In the genomic region with DNA sequence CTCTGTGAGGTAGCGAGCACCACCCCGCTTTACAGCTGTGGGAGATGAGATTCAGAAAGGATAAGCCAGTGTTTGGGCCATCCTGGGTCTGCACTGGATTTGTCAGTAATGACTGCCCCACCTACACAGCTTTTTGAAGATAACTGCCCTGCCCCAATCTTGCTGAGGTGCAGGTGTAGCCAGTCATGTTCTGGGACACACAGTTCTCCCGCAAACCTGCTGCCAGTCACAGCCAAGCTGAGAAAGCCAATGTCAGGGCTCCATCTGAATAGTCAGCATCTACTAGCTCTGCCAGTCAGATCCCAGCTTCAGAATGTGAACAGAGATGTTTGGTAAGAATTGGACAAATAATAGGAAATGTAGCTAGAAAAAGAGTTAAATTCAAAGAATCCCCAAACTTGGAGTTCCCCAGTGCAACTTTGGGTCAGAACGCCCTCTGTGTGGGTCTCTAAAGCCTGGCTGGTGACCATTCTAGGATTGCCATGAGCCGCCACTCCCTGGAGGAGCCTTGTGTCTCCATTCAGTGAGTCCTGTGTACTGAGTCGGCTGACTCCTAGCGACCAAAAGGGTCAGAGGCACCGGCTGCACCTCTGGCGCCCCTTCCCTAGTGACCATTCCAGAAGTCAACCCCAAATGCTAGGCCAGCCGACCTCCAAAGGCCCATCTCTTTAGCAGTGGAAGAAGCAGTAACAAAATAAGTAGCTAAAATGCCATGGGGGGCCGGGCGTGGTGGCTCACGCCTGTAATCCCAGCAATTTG, we compare ENCODE assay signal across 27 cellular contexts. TPM values are rescaled to one million over a fixed set of nuclear protein-coding genes. Genes with fewer than 3 reads are reported as not detected.
"Had no signal": no experiment of that assay in that cellular context is flagged by ENCODE, and none has a peak within 500 bp of the region (broad histone marks: within the 10 kb centered on the region; RNA-seq: fewer than 3 reads in every experiment).

No MANE protein-coding gene starts in this region.

- H3K27ac Mint-ChIP-seq: activated CD4-positive, alpha-beta T cell treated with anti-CD3 and anti-CD28 coated beads, Interleukin-2, amount 10 ng/mL, durations not matched to agents 7 days and 5 days; activated CD8-positive, alpha-beta memory T cell treated with anti-CD3 and anti-CD28 coated beads, Interleukin-2, amount 10 ng/mL, durations not matched to agents 7 days and 5 days; activated CD8-positive, alpha-beta T cell treated with anti-CD3 and anti-CD28 coated beads for 36 hours; activated T-helper 1 cell treated with anti-CD3 and anti-CD28 coated beads, Interleukin-12 subunit alpha, Interleukin-12 subunit beta, Interleukin-2, Interleukin-4 antibody, amounts not matched to agents 30 ng/mL and 10 ng/mL and 1 ng/mL, durations not matched to agents 14 hours and 24 hours and 36 hours; effector memory CD8-positive, alpha-beta T cell; natural killer cell; stimulated activated naive CD8-positive, alpha-beta T cell treated with anti-CD3 and anti-CD28 coated beads, Interleukin-15, Interleukin-2, amounts not matched to agents 100 ng/mL and 50 ng/mL, for 24 hours had no signal

- H3K9ac ChIP-seq: parathyroid adenoma had no signal

- H3K79me2 ChIP-seq: parathyroid adenoma had no signal

- H3K36me3 ChIP-seq: brain microvascular endothelial cell, colonic mucosa, esophagus squamous epithelium, gastroesophageal sphincter, neutrophil, thyroid gland, WERI-Rb-1 had no signal

- DNase-seq: activated CD4-positive, alpha-beta T cell treated with anti-CD3 and anti-CD28 coated beads, Interleukin-2, amount 10 ng/mL, durations not matched to agents 7 days and 5 days; activated CD4-positive, CD25-positive, alpha-beta regulatory T cell treated with anti-CD3 and anti-CD28 coated beads, Interleukin-2, amount 50 U/mL, for 72 hours; activated CD8-positive, alpha-beta memory T cell treated with anti-CD3 and anti-CD28 coated beads, Interleukin-2, amount 10 ng/mL, durations not matched to agents 7 days and 5 days; activated CD8-positive, alpha-beta T cell treated with anti-CD3 and anti-CD28 coated beads for 36 hours; activated T-cell treated with anti-CD3 and anti-CD28 coated beads for 4 hours; brain microvascular endothelial cell; colonic mucosa; dorsolateral prefrontal cortex; effector memory CD8-positive, alpha-beta T cell; esophagus squamous epithelium; head of caudate nucleus; islet precursor cell; natural killer cell; stimulated activated CD4-positive, alpha-beta T cell treated with anti-CD3 and anti-CD28 coated beads, Interleukin-12 subunit alpha, Interleukin-12 subunit beta, amount 100 ng/mL, for 4 hours; substantia nigra; thyroid gland; WERI-Rb-1 had no signal

- H3K4me1 ChIP-seq: colonic mucosa had no signal

- H3K4me3 Mint-ChIP-seq: activated CD4-positive, alpha-beta T cell treated with anti-CD3 and anti-CD28 coated beads, Interleukin-2, amount 10 ng/mL, durations not matched to agents 7 days and 5 days; activated CD8-positive, alpha-beta memory T cell treated with anti-CD3 and anti-CD28 coated beads, Interleukin-2, amount 10 ng/mL, durations not matched to agents 7 days and 5 days; activated CD8-positive, alpha-beta T cell treated with anti-CD3 and anti-CD28 coated beads for 36 hours; activated T-helper 1 cell treated with anti-CD3 and anti-CD28 coated beads, Interleukin-12 subunit alpha, Interleukin-12 subunit beta, Interleukin-2, Interleukin-4 antibody, amounts not matched to agents 30 ng/mL and 10 ng/mL and 1 ng/mL, durations not matched to agents 14 hours and 24 hours and 36 hours; central memory CD8-positive, alpha-beta T cell; effector memory CD8-positive, alpha-beta T cell; natural killer cell; stimulated activated naive CD8-positive, alpha-beta T cell treated with anti-CD3 and anti-CD28 coated beads, Interleukin-15, Interleukin-2, amounts not matched to agents 100 ng/mL and 50 ng/mL, for 24 hours had no signal

- H3K27me3 Mint-ChIP-seq: activated CD4-positive, alpha-beta T cell treated with anti-CD3 and anti-CD28 coated beads, Interleukin-2, amount 10 ng/mL, durations not matched to agents 7 days and 5 days had no signal

- H3K4me3 ChIP-seq: colonic mucosa, dorsolateral prefrontal cortex, esophagus squamous epithelium, gastroesophageal sphincter, lung, thyroid gland had no signal

- H3K9me3 ChIP-seq: colonic mucosa, esophagus squamous epithelium, gastroesophageal sphincter, neutrophil, thyroid gland had no signal

- H3K27me3 ChIP-seq: brain microvascular endothelial cell, colonic mucosa, esophagus squamous epithelium, gastroesophageal sphincter, thyroid gland had no signal

- H3K27ac ChIP-seq: brain microvascular endothelial cell, colonic mucosa, dorsolateral prefrontal cortex, esophagus squamous epithelium, neutrophil, parathyroid adenoma, thyroid gland, WERI-Rb-1 had no signal

- H3K36me3 Mint-ChIP-seq: activated CD8-positive, alpha-beta memory T cell treated with anti-CD3 and anti-CD28 coated beads, Interleukin-2, amount 10 ng/mL, durations not matched to agents 7 days and 5 days; activated naive CD4-positive, alpha-beta T cell treated with anti-CD3 and anti-CD28 coated beads, Interleukin-2, amount 50 U/mL, for 72 hours; natural killer cell had no signal

- H2AFZ ChIP-seq: parathyroid adenoma had no signal

- H3K9me3 Mint-ChIP-seq: activated CD4-positive, alpha-beta T cell treated with anti-CD3 and anti-CD28 coated beads, Interleukin-2, amount 10 ng/mL, durations not matched to agents 7 days and 5 days; activated CD8-positive, alpha-beta T cell treated with anti-CD3 and anti-CD28 coated beads for 36 hours; activated naive CD4-positive, alpha-beta T cell treated with anti-CD3 and anti-CD28 coated beads, Interleukin-2, amount 50 U/mL, for 72 hours; activated T-helper 1 cell treated with anti-CD3 and anti-CD28 coated beads, Interleukin-12 subunit alpha, Interleukin-12 subunit beta, Interleukin-2, Interleukin-4 antibody, amounts not matched to agents 30 ng/mL and 10 ng/mL and 1 ng/mL, durations not matched to agents 14 hours and 24 hours and 36 hours; central memory CD8-positive, alpha-beta T cell; effector memory CD8-positive, alpha-beta T cell; natural killer cell; stimulated activated naive CD8-positive, alpha-beta T cell treated with anti-CD3 and anti-CD28 coated beads, Interleukin-15, Interleukin-2, amounts not matched to agents 100 ng/mL and 50 ng/mL, for 24 hours had no signal

RNA-seq across cellular contexts. Expression of gene MB, which starts 2.4 kb away (rescaled TPM):
- total RNA-seq: activated CD8-positive, alpha-beta T cell treated with anti-CD3 and anti-CD28 coated beads for 36 hours; aorta; natural killer cell; renal cortical epithelial cell had no signal
